13 cellular contexts compared by ENCODE assay signal in genomic region chr16:88500255-88500661, GRCh38.
"Had no signal": no experiment of that assay in that cellular context is flagged by ENCODE, and none has a peak within 500 bp of the region (broad histone marks: within the 10 kb centered on the region; RNA-seq: fewer than 3 reads in every experiment).

No MANE protein-coding gene starts in this region.

- H3K27ac ChIP-seq: neutrophil, sigmoid colon had no signal

- DNase-seq: activated naive CD4-positive, alpha-beta T cell treated with anti-CD3 and anti-CD28 coated beads, Interleukin-2, amount 50 U/mL, for 16 hours; esophagus squamous epithelium; foreskin fibroblast; glutamatergic neuron; islet precursor cell; sigmoid colon; stimulated activated CD4-positive, alpha-beta T cell treated with anti-CD3 and anti-CD28 coated beads, Interleukin-4, amount 100 ng/mL, for 24 hours; SW 1271 had no signal

- H3K27me3 ChIP-seq: adrenal gland, esophagus squamous epithelium had no signal

- FAIRE-seq: endometrium, urothelium cell line had no signal

- H3K9me3 ChIP-seq: adrenal gland, esophagus squamous epithelium, neutrophil, sigmoid colon had no signal

- H3K4me3 ChIP-seq: adrenal gland, sigmoid colon had no signal

- ATAC-seq: activated CD4-positive, CD25-positive, alpha-beta regulatory T cell treated with anti-CD3 and anti-CD28 coated beads, Interleukin-2, amount 50 U/mL, for 24 hours had no signal

- H3K36me3 ChIP-seq: adrenal gland, esophagus squamous epithelium, neutrophil, sigmoid colon had no signal

- H3K4me1 ChIP-seq: adrenal gland, sigmoid colon had no signal
